In genomic region chr13:31982540-31982939, GRCh38 we compare ENCODE assay signal across 1 cellular context.
A peak's percentile ranks its signal among the peaks of the same experiment; 100 is the strongest.
TF ChIP-seq lines count a peak whose summit lies in the region.

No MANE protein-coding gene starts in this region.

TF ChIP-seq in HepG2, 621 proteins besides CTCF, POLR2A, EP300 and RAD21 (continued from another document):
- TF ChIP-seq GMEB1 (CRISPR knock-in tag; IDR thresholded peaks at IDR 0.05; ENCODE audit: borderline replicate concordance): no peak
- no peak for TF ChIP-seq SIX4 (CRISPR knock-in tag; IDR thresholded peaks at IDR 0.05)
- TF ChIP-seq ZNF782 (CRISPR knock-in tag; IDR thresholded peaks at IDR 0.05; ENCODE audit: borderline replicate concordance): no peak
- 0 out of 2 replicates have a peak, but pooled peaks have one; percentile 17 for TF ChIP-seq ARID5B (CRISPR knock-in tag; IDR thresholded peaks at IDR 0.05)
- no peak for TF ChIP-seq CHD2 (IDR thresholded peaks at IDR 0.05; ENCODE audit: low read depth, low read length)
- TF ChIP-seq ZNF710 (CRISPR knock-in tag; IDR thresholded peaks at IDR 0.05; ENCODE audit: borderline replicate concordance): no peak
- no peak for TF ChIP-seq NFE2L1 (CRISPR knock-in tag; IDR thresholded peaks at IDR 0.05; ENCODE audit: borderline replicate concordance)
- no peak for TF ChIP-seq SP140L (CRISPR knock-in tag; IDR thresholded peaks at IDR 0.05; ENCODE audit: borderline replicate concordance)
- peak; percentile 92 for TF ChIP-seq ZNF644 (CRISPR knock-in tag; IDR thresholded peaks at IDR 0.05; ENCODE audit: low read depth)
- TF ChIP-seq ZNF891 (CRISPR knock-in tag; IDR thresholded peaks at IDR 0.05): no peak
- no peak for TF ChIP-seq MYC (CRISPR knock-in tag; IDR thresholded peaks at IDR 0.05; ENCODE audit: borderline replicate concordance)
- no peak for TF ChIP-seq MYNN (CRISPR knock-in tag; IDR thresholded peaks at IDR 0.05; ENCODE audit: low read depth)
- no peak for TF ChIP-seq ZBTB1 (CRISPR knock-in tag; IDR thresholded peaks at IDR 0.05; ENCODE audit: borderline replicate concordance)
- no peak for TF ChIP-seq ZBTB42 (CRISPR knock-in tag; IDR thresholded peaks at IDR 0.05)
- TF ChIP-seq ZNF703 (CRISPR knock-in tag; IDR thresholded peaks at IDR 0.05; ENCODE audit: borderline replicate concordance): no peak
- TF ChIP-seq SKI (IDR thresholded peaks at IDR 0.05; ENCODE audit: partially characterized antibody): peak; percentile 87
- peak; percentile 13; the same call in 1 of the 2 replicates for TF ChIP-seq HOMEZ (CRISPR knock-in tag; IDR thresholded peaks at IDR 0.05; ENCODE audit: low read depth)
- TF ChIP-seq ZBTB2 (CRISPR knock-in tag; IDR thresholded peaks at IDR 0.05; ENCODE audit: low read depth): no peak
